Comparison of ENCODE assay signal across 8 cellular contexts in genomic region chr2:105576440-105577241, GRCh38.
DNase-seq lines count a peak whose midpoint lies in the region; ATAC-seq and TF ChIP-seq lines count a peak whose summit lies in the region.

No MANE protein-coding gene starts in this region.

- ATAC-seq in GM21723 (IDR thresholded peaks at IDR 0.05; ENCODE audit: unreplicated experiment): peak; percentile 52
- ATAC-seq in activated naive CD8-positive, alpha-beta T cell treated with anti-CD3 and anti-CD28 coated beads, Interleukin-2, amount 50 U/mL, for 24 hours: peak; percentile 41
- ATAC-seq in gastrocnemius medialis: peak; percentile 51 to 75
- ATAC-seq in HG03045 (IDR thresholded peaks at IDR 0.05; ENCODE audit: unreplicated experiment): no peak
- ATAC-seq in HG03135 (IDR thresholded peaks at IDR 0.05; ENCODE audit: unreplicated experiment): no peak

- H3K36me3 Mint-ChIP-seq in activated naive CD8-positive, alpha-beta T cell treated with anti-CD3 and anti-CD28 coated beads, Interleukin-2, amount 50 U/mL, for 24 hours (ENCODE audit: low read depth): no peaks in the 10 kb centered on the region

- H3K9me3 Mint-ChIP-seq in activated naive CD8-positive, alpha-beta T cell treated with anti-CD3 and anti-CD28 coated beads, Interleukin-2, amount 50 U/mL, for 24 hours: no peaks in the 10 kb centered on the region

- in situ Hi-C loops in gastrocnemius medialis (cut with MboI; ENCODE audit: low sequenced_read_pairs in 4 of 4): loop anchor here in 3 of 4 donors (10.0 kb wide), 2 partner anchors 498 to 508 kb away; no protein-coding TSS in a partner anchor

- peaks cover 5% of the 10 kb centered on the region for H3K27me3 ChIP-seq in left ventricle myocardium inferior (ENCODE audit: low read depth)
- H3K27me3 ChIP-seq in gastrocnemius medialis: no peaks in the 10 kb centered on the region

- peaks cover 18% of the 10 kb centered on the region for H3K4me1 ChIP-seq in left ventricle myocardium inferior
- no peaks in the 10 kb centered on the region for H3K4me1 ChIP-seq in gastrocnemius medialis

- H3K27me3 Mint-ChIP-seq in activated naive CD8-positive, alpha-beta T cell treated with anti-CD3 and anti-CD28 coated beads, Interleukin-2, amount 50 U/mL, for 24 hours: no peaks in the 10 kb centered on the region

- DNase-seq in COLO829 (ENCODE audit: low spot score) (peak; percentile 76), NCI-H345 treated with DMSO at 0.1 percent for 48 hours (lab: John Stamatoyannopoulos, UW; ENCODE audit: unreplicated experiment) (peak; percentile 33), left ventricle myocardium inferior (no peak), gastrocnemius medialis (no peak)
- DNase-seq in activated naive CD8-positive, alpha-beta T cell treated with anti-CD3 and anti-CD28 coated beads, Interleukin-2, amount 50 U/mL, for 24 hours: no peak

- TF ChIP-seq CTCF in left ventricle myocardium inferior (IDR thresholded peaks at IDR 0.05; ENCODE audit: borderline replicate concordance): peak; percentile 76
- peak in 4 of 5 experiments; percentile 22 to 64 (median 53) for TF ChIP-seq CTCF in gastrocnemius medialis (IDR thresholded peaks at IDR 0.05 in 4 of 5, conservative IDR thresholded peaks at IDR 0.05 in 1 of 5)

- H3K4me3 ChIP-seq in left ventricle myocardium inferior: no peak overlapping the region
- H3K4me3 ChIP-seq in gastrocnemius medialis: no peak overlapping the region

- peak overlapping the region; percentile 70 for H3K27ac Mint-ChIP-seq in activated naive CD8-positive, alpha-beta T cell treated with anti-CD3 and anti-CD28 coated beads, Interleukin-2, amount 50 U/mL, for 24 hours

- H3K4me1 Mint-ChIP-seq in activated naive CD8-positive, alpha-beta T cell treated with anti-CD3 and anti-CD28 coated beads, Interleukin-2, amount 50 U/mL, for 24 hours: peaks cover 28% of the 10 kb centered on the region

- no peaks in the 10 kb centered on the region for H3K9me3 ChIP-seq in left ventricle myocardium inferior (replicated peaks)
- H3K9me3 ChIP-seq in gastrocnemius medialis: no peaks in the 10 kb centered on the region

- H3K36me3 ChIP-seq in left ventricle myocardium inferior: no peaks in the 10 kb centered on the region
- no peaks in the 10 kb centered on the region for H3K36me3 ChIP-seq in gastrocnemius medialis

- peak overlapping the region; percentile 47 for H3K27ac ChIP-seq in left ventricle myocardium inferior (replicated peaks)
- peak overlapping the region in 1 of 4 donors; percentile 55 for H3K27ac ChIP-seq in gastrocnemius medialis

- no peak overlapping the region for H3K4me3 Mint-ChIP-seq in activated naive CD8-positive, alpha-beta T cell treated with anti-CD3 and anti-CD28 coated beads, Interleukin-2, amount 50 U/mL, for 24 hours

- intact Hi-C loops in left ventricle myocardium inferior (cut with micrococcal nuclease): loop anchor here (5.0 kb wide), 1 partner anchor 511 kb away; no protein-coding TSS in a partner anchor
- intact Hi-C loops in gastrocnemius medialis (cut with DNase I; ENCODE audit: low total_unique reads): loop anchor here (5.0 to 10.0 kb wide), 2 partner anchors 488 to 526 kb away; a partner anchor contains a TSS

- no peak for TF ChIP-seq POLR2A in gastrocnemius medialis (IDR thresholded peaks at IDR 0.05)

Comparison
In these comparisons a context has a peak if more than half of its experiments do, and no peak if none do; other contexts are left out.
1. DNase-seq: peak in COLO829 (single experiment) and NCI-H345 treated with DMSO at 0.1 percent for 48 hours (single experiment); none in activated naive CD8-positive, alpha-beta T cell treated with anti-CD3 and anti-CD28 coated beads, Interleukin-2, amount 50 U/mL, for 24 hours (single experiment), left ventricle myocardium inferior (single experiment) and gastrocnemius medialis (0 of 2).
2. ATAC-seq: peak in GM21723 (single experiment), activated naive CD8-positive, alpha-beta T cell treated with anti-CD3 and anti-CD28 coated beads, Interleukin-2, amount 50 U/mL, for 24 hours (single experiment) and gastrocnemius medialis (2 of 2); none in HG03045 (single experiment) and HG03135 (single experiment).